In genomic region chr20:10857362-10858070, GRCh38 we compare ENCODE assay signal across 10 cellular contexts.
A peak's percentile ranks its signal among the peaks of the same experiment; 100 is the strongest.
DNase-seq lines count a peak whose midpoint lies in the region; ATAC-seq, FAIRE-seq and TF ChIP-seq lines count a peak whose summit lies in the region.
"Had no signal": no experiment of that assay in that cellular context is flagged by ENCODE, and none has a peak within 500 bp of the region (broad histone marks: within the 10 kb centered on the region; RNA-seq: fewer than 3 reads in every experiment).

No MANE protein-coding gene starts in this region.

- no peak for FAIRE-seq in pancreas (lab: Jason Lieb, UNC)

- no peaks in the 10 kb centered on the region for H3K27me3 ChIP-seq in GM23338 (ENCODE audit: insufficient read depth)
- H3K27me3 ChIP-seq in pancreas, result no peaks in the 10 kb centered on the region
- no peaks in the 10 kb centered on the region for H3K27me3 ChIP-seq in ovary

- DNase-seq in GM23338 (ENCODE audit: low spot score) (no peak), SKM-1 treated with dmso at 0.1 percent for 144 hours (lab: John Stamatoyannopoulos, UW; ENCODE audit: unreplicated experiment) (peak; percentile 63), glomerular visceral epithelial cell (ENCODE audit: extremely low spot score) (peak; percentile 97), pancreas (peak in 2 of 6 donors; percentile 29 to 67), NCI-H1048 (lab: John Stamatoyannopoulos, UW) (no peak), ovary (no peak), nephron progenitor cell (no peak)
- DNase-seq in activated CD4-positive, alpha-beta T cell treated with anti-CD3 and anti-CD28 coated beads, Interleukin-2, amount 10 ng/mL, durations not matched to agents 7 days and 5 days, result no peak
- DNase-seq: activated CD4-positive, alpha-beta T cell treated with anti-CD3 and anti-CD28 coated beads, Interleukin-2, amount 10 ng/mL, durations not matched to agents 24 days and 14 days; DMS153 had no signal

- H3K27ac ChIP-seq in GM23338 (ENCODE audit: low read depth), result no peak overlapping the region
- H3K27ac ChIP-seq in pancreas, result peak overlapping the region in 2 of 4 donors; percentile 25 to 55
- H3K27ac ChIP-seq in ovary, result no peak overlapping the region

- TF ChIP-seq CTCF in GM23338 (conservative IDR thresholded peaks at IDR 0.05; ENCODE audit: low read depth in 2 of 2) (no peak), pancreas (IDR thresholded peaks at IDR 0.05) (no peak), ovary (IDR thresholded peaks at IDR 0.05) (no peak), nephron progenitor cell (IDR thresholded peaks at IDR 0.05) (no peak)

- H3K4me1 Mint-ChIP-seq in GM23338, result no peaks in the 10 kb centered on the region
- no peaks in the 10 kb centered on the region for H3K4me1 Mint-ChIP-seq in activated CD4-positive, alpha-beta T cell treated with anti-CD3 and anti-CD28 coated beads, Interleukin-2, amount 10 ng/mL, durations not matched to agents 7 days and 5 days
- H3K4me1 Mint-ChIP-seq in nephron progenitor cell, result peaks cover 33% of the 10 kb centered on the region
- H3K4me1 Mint-ChIP-seq: activated CD4-positive, alpha-beta T cell treated with anti-CD3 and anti-CD28 coated beads, Interleukin-2, amount 10 ng/mL, durations not matched to agents 24 days and 14 days had no signal

- TF ChIP-seq POLR2A in ovary (IDR thresholded peaks at IDR 0.05), result no peak

- no peaks in the 10 kb centered on the region for H3K27me3 Mint-ChIP-seq in GM23338 (ENCODE audit: insufficient read depth, low read depth, poor library complexity)
- no peaks in the 10 kb centered on the region for H3K27me3 Mint-ChIP-seq in activated CD4-positive, alpha-beta T cell treated with anti-CD3 and anti-CD28 coated beads, Interleukin-2, amount 10 ng/mL, durations not matched to agents 7 days and 5 days
- no peaks in the 10 kb centered on the region for H3K27me3 Mint-ChIP-seq in nephron progenitor cell (ENCODE audit: low read depth, poor library complexity)
- H3K27me3 Mint-ChIP-seq: activated CD4-positive, alpha-beta T cell treated with anti-CD3 and anti-CD28 coated beads, Interleukin-2, amount 10 ng/mL, durations not matched to agents 24 days and 14 days had no signal

- H4K20me1 ChIP-seq in GM23338 (replicated peaks; ENCODE audit: insufficient read depth), result no peaks in the 10 kb centered on the region

- H3K4me1 ChIP-seq in GM23338 (ENCODE audit: insufficient read depth), result no peaks in the 10 kb centered on the region
- peaks cover 13 to 20% (median 14%) of the 10 kb centered on the region in 3 donors for H3K4me1 ChIP-seq in pancreas
- H3K4me1 ChIP-seq in ovary (ENCODE audit: insufficient read depth), result no peaks in the 10 kb centered on the region

- no peak overlapping the region for H3K4me2 ChIP-seq in GM23338

- CTCF ChIA-PET in activated CD4-positive, alpha-beta T cell treated with anti-CD3 and anti-CD28 coated beads, Interleukin-2, amount 10 ng/mL, durations not matched to agents 7 days and 5 days (lab: Charles Lee), result no interaction called here

- H3K36me3 ChIP-seq in GM23338 (ENCODE audit: insufficient read depth), result no peaks in the 10 kb centered on the region
- H3K36me3 ChIP-seq in pancreas, result no peaks in the 10 kb centered on the region
- no peaks in the 10 kb centered on the region for H3K36me3 ChIP-seq in ovary

- 60 to 62% methylated on average over 6 of the region's 6 CpGs for WGBS in pancreas, 2 donors
- WGBS in ovary, 3 donors, result 73 to 83% (median 78%) methylated on average over 6 of the region's 6 CpGs

- 0 out of 2 replicates have a peak, but pooled peaks cover 9% of the 10 kb centered on the region for H3K9me2 ChIP-seq in GM23338 (ENCODE audit: insufficient read depth)

- H3K4me3 ChIP-seq in GM23338 (no peak overlapping the region), pancreas (no peak overlapping the region), ovary (no peak overlapping the region)

- H3F3A ChIP-seq in GM23338 (replicated peaks; ENCODE audit: low read depth), result no peaks in the 10 kb centered on the region

- H3K36me3 Mint-ChIP-seq in GM23338 (ENCODE audit: low read depth), result no peaks in the 10 kb centered on the region
- no peaks in the 10 kb centered on the region for H3K36me3 Mint-ChIP-seq in activated CD4-positive, alpha-beta T cell treated with anti-CD3 and anti-CD28 coated beads, Interleukin-2, amount 10 ng/mL, durations not matched to agents 7 days and 5 days (ENCODE audit: low read depth)
- peaks cover 4% of the 10 kb centered on the region for H3K36me3 Mint-ChIP-seq in nephron progenitor cell (ENCODE audit: low read depth)

- H3K4me3 Mint-ChIP-seq in GM23338 (no peak overlapping the region), nephron progenitor cell (no peak overlapping the region)
- no peak overlapping the region for H3K4me3 Mint-ChIP-seq in activated CD4-positive, alpha-beta T cell treated with anti-CD3 and anti-CD28 coated beads, Interleukin-2, amount 10 ng/mL, durations not matched to agents 7 days and 5 days
- H3K4me3 Mint-ChIP-seq: activated CD4-positive, alpha-beta T cell treated with anti-CD3 and anti-CD28 coated beads, Interleukin-2, amount 10 ng/mL, durations not matched to agents 24 days and 14 days had no signal

- POLR2A ChIA-PET in activated CD4-positive, alpha-beta T cell treated with anti-CD3 and anti-CD28 coated beads, Interleukin-2, amount 10 ng/mL, durations not matched to agents 7 days and 5 days (lab: Charles Lee), result no interaction called here

- H3K27ac Mint-ChIP-seq in GM23338 (peak overlapping the region; percentile 57; the same call in 1 of the 2 replicates), nephron progenitor cell (no peak overlapping the region)
- no peak overlapping the region for H3K27ac Mint-ChIP-seq in activated CD4-positive, alpha-beta T cell treated with anti-CD3 and anti-CD28 coated beads, Interleukin-2, amount 10 ng/mL, durations not matched to agents 7 days and 5 days
- H3K27ac Mint-ChIP-seq: activated CD4-positive, alpha-beta T cell treated with anti-CD3 and anti-CD28 coated beads, Interleukin-2, amount 10 ng/mL, durations not matched to agents 24 days and 14 days had no signal

- no peaks in the 10 kb centered on the region for H3K9me3 ChIP-seq in pancreas
- H3K9me3 ChIP-seq in ovary, result no peaks in the 10 kb centered on the region

- intact Hi-C loops in pancreas (cut with DNase I) (no loop called here), ovary (cut with DNase I) (no loop called here)

- H3K9me3 Mint-ChIP-seq in GM23338, result no peaks in the 10 kb centered on the region
- H3K9me3 Mint-ChIP-seq in activated CD4-positive, alpha-beta T cell treated with anti-CD3 and anti-CD28 coated beads, Interleukin-2, amount 10 ng/mL, durations not matched to agents 7 days and 5 days, result no peaks in the 10 kb centered on the region
- H3K9me3 Mint-ChIP-seq in nephron progenitor cell, result peaks cover 8% of the 10 kb centered on the region
- H3K9me3 Mint-ChIP-seq: activated CD4-positive, alpha-beta T cell treated with anti-CD3 and anti-CD28 coated beads, Interleukin-2, amount 10 ng/mL, durations not matched to agents 24 days and 14 days had no signal

- H3K79me2 ChIP-seq in GM23338 (replicated peaks; ENCODE audit: insufficient read depth), result no peaks in the 10 kb centered on the region

- ATAC-seq in GM23338 (no peak), pancreas (peak; percentile 75 to 92 (median 82))

- no peak for TF ChIP-seq EP300 in ovary (IDR thresholded peaks at IDR 0.05)

- H2AFZ ChIP-seq in GM23338, result peak overlapping the region; percentile 38; the same call in 1 of the 2 replicates

TF ChIP-seq in GM23338, 12 proteins besides CTCF, POLR2A, EP300 and RAD21 (continues in another document):
- TF ChIP-seq EZH2phosphoT487 (IDR thresholded peaks at IDR 0.05; ENCODE audit: unreplicated experiment), result no peak
- TF ChIP-seq POLR2AphosphoS5 (IDR thresholded peaks at IDR 0.05; ENCODE audit: low read depth), result no peak
- TF ChIP-seq EZH2 (IDR thresholded peaks at IDR 0.05; ENCODE audit: low read depth, unreplicated experiment), result no peak
- no peak for TF ChIP-seq NANOG (IDR thresholded peaks at IDR 0.05; ENCODE audit: borderline replicate concordance)

Comparison
In these comparisons a context has a peak if more than half of its experiments do, and no peak if none do; other contexts are left out.
1. DNase-seq: peak in SKM-1 treated with dmso at 0.1 percent for 144 hours (single experiment) and glomerular visceral epithelial cell (single experiment); none in GM23338 (single experiment), NCI-H1048 (single experiment), activated CD4-positive, alpha-beta T cell treated with anti-CD3 and anti-CD28 coated beads, Interleukin-2, amount 10 ng/mL, durations not matched to agents 7 days and 5 days (single experiment), ovary (0 of 5) and nephron progenitor cell (single experiment).